1 cellular context compared by ENCODE assay signal in the genomic region with DNA sequence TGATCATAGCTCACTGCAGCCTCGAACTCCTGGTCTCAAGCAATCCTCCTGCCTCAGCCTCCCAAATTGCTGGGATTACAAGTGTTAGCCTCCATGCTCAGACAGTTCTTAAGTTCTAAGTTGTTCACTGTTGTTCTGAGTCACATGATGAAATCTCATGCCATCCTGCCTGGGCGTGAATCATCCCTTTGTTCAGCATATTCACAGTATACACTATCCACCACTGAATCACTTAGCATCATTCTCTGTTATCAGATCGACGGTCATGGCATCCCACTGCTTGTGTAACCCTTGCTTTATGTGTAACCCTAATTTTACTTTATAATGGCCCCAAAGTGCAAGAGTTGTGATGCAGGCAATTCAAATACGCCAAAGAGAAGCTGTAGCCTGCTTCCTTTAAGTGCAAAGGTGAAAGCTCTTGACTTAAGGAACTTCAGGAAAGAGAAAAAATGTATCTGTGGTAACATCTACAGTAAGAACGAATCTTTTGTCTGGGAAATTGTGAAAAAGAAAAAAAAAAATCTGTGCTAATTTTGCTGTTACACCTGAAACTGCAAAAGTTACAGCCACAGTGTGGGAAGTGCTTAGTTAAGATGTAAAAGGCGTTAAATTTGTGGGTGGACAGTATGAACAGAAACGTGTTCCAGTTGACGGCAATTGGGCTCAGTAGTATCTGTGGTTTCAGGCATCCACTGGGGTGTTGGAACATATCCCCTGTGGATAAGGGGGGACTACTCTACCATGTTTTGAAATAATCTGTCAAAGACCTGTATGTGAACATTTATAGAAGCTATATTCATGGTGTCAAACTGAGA.
TF ChIP-seq lines count a peak whose summit lies in the region.

No MANE protein-coding gene starts in this region.

TF ChIP-seq in endothelial cell of umbilical vein, 7 proteins besides CTCF, POLR2A, EP300 and RAD21 (continued from another document):
- TF ChIP-seq FOS (IDR thresholded peaks at IDR 0.05; ENCODE audit: borderline replicate concordance, insufficient read depth, low read length): peak; percentile 73
- no peak for TF ChIP-seq MYC (IDR thresholded peaks at IDR 0.05; ENCODE audit: low read depth, low read length)
- peak; percentile 89 for TF ChIP-seq GATA2 (IDR thresholded peaks at IDR 0.05; ENCODE audit: insufficient read depth, insufficient read length, low read depth, low read length)
- peak; percentile 45 for TF ChIP-seq JUN (IDR thresholded peaks at IDR 0.05; ENCODE audit: borderline replicate concordance, insufficient read depth, insufficient read length, low read depth)
- no peak for TF ChIP-seq EZH2 (IDR thresholded peaks at IDR 0.05; ENCODE audit: borderline replicate concordance, low read depth, low read length, severe bottlenecking)
